ENCODE assay signal across 12 cellular contexts in genomic region chr20:12113468-12114371, GRCh38.
DNase-seq lines count a peak whose midpoint lies in the region; ATAC-seq lines count a peak whose summit lies in the region.
"Had no signal": no experiment of that assay in that cellular context is flagged by ENCODE, and none has a peak within 500 bp of the region (broad histone marks: within the 10 kb centered on the region; RNA-seq: fewer than 3 reads in every experiment).

No MANE protein-coding gene starts in this region.

- peak; percentile 91 for DNase-seq in RPMI7951 (ENCODE audit: low read depth)
- DNase-seq in head of caudate nucleus: peak in 24 of 42 donors; percentile 6 to 62 (median 31)
- peak; percentile 17 for DNase-seq in skeletal muscle cell (ENCODE audit: low read depth)
- DNase-seq in ureter (ENCODE audit: low spot score): no peak
- no peak for DNase-seq in NCI-H1417 treated with DMSO at 0.1 percent for 48 hours (lab: John Stamatoyannopoulos, UW)
- DNase-seq: activated CD4-positive, CD25-positive, alpha-beta regulatory T cell treated with anti-CD3 and anti-CD28 coated beads, Interleukin-2, amount 50 U/mL, for 72 hours; activated naive CD8-positive, alpha-beta T cell treated with anti-CD3 and anti-CD28 coated beads, Interleukin-2, amount 50 U/mL, for 24 hours; esophagus squamous epithelium; stimulated activated CD4-positive, alpha-beta T cell treated with anti-CD3 and anti-CD28 coated beads, Interleukin-4, amount 100 ng/mL, for 1 hour; thyroid gland had no signal

- no peak overlapping the region for H3K4me3 ChIP-seq in skeletal muscle cell (ENCODE audit: low read depth, low read length)
- H3K4me3 ChIP-seq: esophagus squamous epithelium, thyroid gland had no signal

- intact Hi-C loops in head of caudate nucleus (cut with DNase I): no loop called here

- peak; percentile 48 for ATAC-seq in HG02610 (IDR thresholded peaks at IDR 0.05; ENCODE audit: unreplicated experiment)
- ATAC-seq in HG03045 (IDR thresholded peaks at IDR 0.05; ENCODE audit: unreplicated experiment): no peak
- ATAC-seq: activated naive CD8-positive, alpha-beta T cell treated with anti-CD3 and anti-CD28 coated beads, Interleukin-2, amount 50 U/mL, for 24 hours had no signal

Comparison
In these comparisons a context has a peak if more than half of its experiments do, and no peak if none do; other contexts are left out.
1. DNase-seq: peak in RPMI7951 (single experiment), head of caudate nucleus (24 of 42) and skeletal muscle cell (single experiment); none in ureter (single experiment) and NCI-H1417 treated with DMSO at 0.1 percent for 48 hours (single experiment).